Comparison of ENCODE assay signal across 8 cellular contexts in genomic region chr2:100562613-100563406, GRCh38. TPM values are rescaled to one million over a fixed set of nuclear protein-coding genes. Genes with fewer than 3 reads are reported as not detected.
DNase-seq lines count a peak whose midpoint lies in the region; ATAC-seq and TF ChIP-seq lines count a peak whose summit lies in the region.

PDCL3 (plus strand) TSS chr2:100562993; CDS start chr2:100563068, 75 bp downstream.

- H3K9me3 Mint-ChIP-seq in activated T-helper 17 cell treated with anti-CD3 and anti-CD28 coated beads, Interleukin-2, amount 50 U/mL, for 72 hours: no peaks in the 10 kb centered on the region
- peaks cover 0 to 2% (median 0%) of the 10 kb centered on the region in 11 donors for H3K9me3 Mint-ChIP-seq in naive thymus-derived CD4-positive, alpha-beta T cell
- no peaks in the 10 kb centered on the region for H3K9me3 Mint-ChIP-seq in stimulated activated naive B cell treated with anti-CD40 and anti-IgM and Interleukin-4, amounts not matched to agents 10 μg/mL and 1 μg/mL and 100 μg/mL, for 72 hours

- H3K4me1 ChIP-seq in fibroblast of lung (ENCODE audit: control insufficient read depth, extremely low read depth, insufficient read depth, low read length): no peaks in the 10 kb centered on the region
- H3K4me1 ChIP-seq in naive thymus-derived CD4-positive, alpha-beta T cell (ENCODE audit: control insufficient read depth in 2 of 2, insufficient read depth in 2 of 2, low read length in 2 of 2): peaks cover 15 to 16% of the 10 kb centered on the region in 2 donors

- peaks cover 29% of the 10 kb centered on the region for H3K36me3 Mint-ChIP-seq in activated T-helper 17 cell treated with anti-CD3 and anti-CD28 coated beads, Interleukin-2, amount 50 U/mL, for 72 hours (ENCODE audit: low read depth)
- H3K36me3 Mint-ChIP-seq in naive thymus-derived CD4-positive, alpha-beta T cell: peaks cover 5 to 22% (median 18%) of the 10 kb centered on the region in 5 donors
- peaks cover 15 to 26% of the 10 kb centered on the region in 2 donors for H3K36me3 Mint-ChIP-seq in stimulated activated naive B cell treated with anti-CD40 and anti-IgM and Interleukin-4, amounts not matched to agents 10 μg/mL and 1 μg/mL and 100 μg/mL, for 72 hours

- TF ChIP-seq CTCF in LNCaP clone FGC (IDR thresholded peaks at IDR 0.05; ENCODE audit: control insufficient read depth, extremely low read depth, insufficient read depth) (no peak), RWPE1 (conservative IDR thresholded peaks at IDR 0.05; ENCODE audit: low read depth) (no peak), fibroblast of lung (conservative IDR thresholded peaks at IDR 0.05 in 1 of 2, IDR thresholded peaks at IDR 0.05 in 1 of 2; ENCODE audit: low read depth in 1 of 2, low read length in 2 of 2) (peak in 1 of 2 donors; percentile 9)

- peak within 1 kb of the TSS; percentile 90 for H2AFZ ChIP-seq in fibroblast of lung (ENCODE audit: low read length)

- intact Hi-C loops in naive thymus-derived CD4-positive, alpha-beta T cell (cut with micrococcal nuclease): loop anchor here (1.0 to 5.0 kb wide), 12 partner anchors 9 to 1382 kb away; partner anchors contain the start of genes CNOT11 (in 2 of the 2), EIF5B (in 2 of the 2), RPL31 (in 2 of the 2) and TXNDC9 (in 2 of the 2)

- peak within 1 kb of the TSS; percentile 96 for H3K27ac Mint-ChIP-seq in activated T-helper 17 cell treated with anti-CD3 and anti-CD28 coated beads, Interleukin-2, amount 50 U/mL, for 72 hours
- peak within 1 kb of the TSS; percentile 97 to 99 (median 99) for H3K27ac Mint-ChIP-seq in naive thymus-derived CD4-positive, alpha-beta T cell
- H3K27ac Mint-ChIP-seq in stimulated activated naive B cell treated with anti-CD40 and anti-IgM and Interleukin-4, amounts not matched to agents 10 μg/mL and 1 μg/mL and 100 μg/mL, for 72 hours: peak within 1 kb of the TSS; percentile 99

- H4K20me1 ChIP-seq in fibroblast of lung (ENCODE audit: control insufficient read depth, extremely low read depth, insufficient read depth, low read length): no peaks in the 10 kb centered on the region

- CTCF ChIA-PET in RWPE1 (lab: Yijun Ruan, JAX): interaction anchor here (0.6 kb wide), 1 partner anchor 22 kb away, joined by 4 read pairs; no protein-coding TSS in a partner anchor
- CTCF ChIA-PET in naive thymus-derived CD4-positive, alpha-beta T cell (lab: Charles Lee): interaction anchor here (0.6 to 1.1 kb wide), 3 partner anchors 18 to 642 kb away, joined by 3 to 8 read pairs (median 3); no protein-coding TSS in a partner anchor

- H3K27me3 Mint-ChIP-seq in activated T-helper 17 cell treated with anti-CD3 and anti-CD28 coated beads, Interleukin-2, amount 50 U/mL, for 72 hours: no peaks in the 10 kb centered on the region
- peaks cover 0 to 2% (median 0%) of the 10 kb centered on the region in 5 donors for H3K27me3 Mint-ChIP-seq in naive thymus-derived CD4-positive, alpha-beta T cell
- H3K27me3 Mint-ChIP-seq in stimulated activated naive B cell treated with anti-CD40 and anti-IgM and Interleukin-4, amounts not matched to agents 10 μg/mL and 1 μg/mL and 100 μg/mL, for 72 hours: no peaks in the 10 kb centered on the region

- H3K36me3 ChIP-seq in fibroblast of lung (ENCODE audit: control insufficient read depth, insufficient read depth, low read length): no peaks in the 10 kb centered on the region
- peaks cover 0 to 16% (median 0%) of the 10 kb centered on the region in 3 experiments for H3K36me3 ChIP-seq in naive thymus-derived CD4-positive, alpha-beta T cell (ENCODE audit: control insufficient read depth in 2 of 3, insufficient read depth in 3 of 3, low read length in 3 of 3)

- POLR2A ChIA-PET in RWPE1 (lab: Yijun Ruan, JAX; ENCODE audit: low non-redundant PET): interaction anchor here (0.6 to 1.0 kb wide), 2 partner anchors 30 to 301 kb away, joined by 4 to 6 read pairs; no protein-coding TSS in a partner anchor
- POLR2A ChIA-PET in naive thymus-derived CD4-positive, alpha-beta T cell (lab: Charles Lee): interaction anchor here (0.6 to 4.3 kb wide), 19 partner anchors 9 to 1068 kb away, joined by 3 to 82 read pairs (median 4); partner anchors contain the start of gene RPL31

- H3K27me3 ChIP-seq in fibroblast of lung (ENCODE audit: control insufficient read depth, insufficient read depth, low read length): no peaks in the 10 kb centered on the region
- H3K27me3 ChIP-seq in naive thymus-derived CD4-positive, alpha-beta T cell (ENCODE audit: control insufficient read depth in 2 of 2, insufficient read depth in 2 of 2, low read length in 2 of 2): no peaks in the 10 kb centered on the region

- peak; percentile 99 for DNase-seq in ELF-1 (ENCODE audit: low read depth, low spot score)
- DNase-seq in GOT3 (lab: John Stamatoyannopoulos, UW): peak; percentile 89
- DNase-seq in LNCaP clone FGC (ENCODE audit: low read depth): peak; percentile 99
- peak; percentile 97 for DNase-seq in RWPE1 (ENCODE audit: low spot score)
- peak; percentile 99 for DNase-seq in fibroblast of lung (ENCODE audit: low read depth in 2 of 2)
- DNase-seq in naive thymus-derived CD4-positive, alpha-beta T cell: peak; percentile 91 to 97 (median 96)
- DNase-seq in stimulated activated naive B cell treated with anti-CD40 and anti-IgM and Interleukin-4, amounts not matched to agents 10 μg/mL and 1 μg/mL and 100 μg/mL, for 72 hours: peak; percentile 94

- H3K9ac ChIP-seq in fibroblast of lung (ENCODE audit: insufficient read depth, low read length): peak within 1 kb of the TSS; percentile 91

- H3K9me3 ChIP-seq in fibroblast of lung (ENCODE audit: control insufficient read depth, insufficient read depth, low read depth, low read length): no peaks in the 10 kb centered on the region
- H3K9me3 ChIP-seq in naive thymus-derived CD4-positive, alpha-beta T cell (ENCODE audit: control insufficient read depth in 2 of 3, low read length in 3 of 3): no peaks in the 10 kb centered on the region

- H3K4me2 ChIP-seq in fibroblast of lung (ENCODE audit: extremely low read depth, insufficient read depth, low read length): peak within 1 kb of the TSS; percentile 72

- H3K4me3 ChIP-seq in LNCaP clone FGC (ENCODE audit: low read depth, low read length) (peak within 1 kb of the TSS; percentile 94), fibroblast of lung (replicated peaks in 1 of 4; ENCODE audit: control extremely low read depth in 1 of 4, insufficient read depth in 1 of 4, low read depth in 3 of 4, low read length in 4 of 4) (peak within 1 kb of the TSS; percentile 86 to 95 (median 90))
- peak within 1 kb of the TSS; percentile 99 for H3K4me3 ChIP-seq in naive thymus-derived CD4-positive, alpha-beta T cell (ENCODE audit: low read length)

- H3K4me3 Mint-ChIP-seq in activated T-helper 17 cell treated with anti-CD3 and anti-CD28 coated beads, Interleukin-2, amount 50 U/mL, for 72 hours: peak within 1 kb of the TSS; percentile 87
- H3K4me3 Mint-ChIP-seq in naive thymus-derived CD4-positive, alpha-beta T cell: peak within 1 kb of the TSS; percentile 85 to 100 (median 97)
- H3K4me3 Mint-ChIP-seq in stimulated activated naive B cell treated with anti-CD40 and anti-IgM and Interleukin-4, amounts not matched to agents 10 μg/mL and 1 μg/mL and 100 μg/mL, for 72 hours: peak within 1 kb of the TSS; percentile 97 to 98

- ATAC-seq in activated T-helper 17 cell treated with anti-CD3 and anti-CD28 coated beads, Interleukin-2, amount 50 U/mL, for 72 hours (replicated peaks): peak; percentile 94
- ATAC-seq in naive thymus-derived CD4-positive, alpha-beta T cell: peak; percentile 94
- ATAC-seq in stimulated activated naive B cell treated with anti-CD40 and anti-IgM and Interleukin-4, amounts not matched to agents 10 μg/mL and 1 μg/mL and 100 μg/mL, for 72 hours (replicated peaks): peak; percentile 92 to 94

- H3K79me2 ChIP-seq in fibroblast of lung (ENCODE audit: control insufficient read depth, insufficient read depth, low read length): peaks cover 3% of the 10 kb centered on the region

- H3K4me1 Mint-ChIP-seq in activated T-helper 17 cell treated with anti-CD3 and anti-CD28 coated beads, Interleukin-2, amount 50 U/mL, for 72 hours: peaks cover 17% of the 10 kb centered on the region
- H3K4me1 Mint-ChIP-seq in naive thymus-derived CD4-positive, alpha-beta T cell: peaks cover 14 to 66% (median 53%) of the 10 kb centered on the region in 7 donors
- peaks cover 13 to 33% of the 10 kb centered on the region in 2 donors for H3K4me1 Mint-ChIP-seq in stimulated activated naive B cell treated with anti-CD40 and anti-IgM and Interleukin-4, amounts not matched to agents 10 μg/mL and 1 μg/mL and 100 μg/mL, for 72 hours

- H3K27ac ChIP-seq in RWPE1 (peak within 1 kb of the TSS; percentile 95), fibroblast of lung (ENCODE audit: insufficient read depth, low read length) (peak within 1 kb of the TSS; percentile 79)
- H3K27ac ChIP-seq in naive thymus-derived CD4-positive, alpha-beta T cell (ENCODE audit: low read depth, low read length): peak within 1 kb of the TSS; percentile 78

RNA-seq across cellular contexts. Expression of gene PDCL3, which starts in this region (rescaled TPM):
- 10 to 100 TPM; 26.1 to 55.9 TPM for total RNA-seq in activated T-helper 17 cell treated with anti-CD3 and anti-CD28 coated beads, Interleukin-2, amount 50 U/mL, for 72 hours
- total RNA-seq in fibroblast of lung: 11.4 and 13.4 TPM in 2 replicates
- polyA plus RNA-seq in fibroblast of lung: 29.0 and 36.1 TPM in 2 replicates
- 24.2 and 31.2 TPM in 2 replicates for polyA plus RNA-seq in fibroblast of lung (2012)
- 0.94 and 3.5 TPM in 2 replicates for polyA minus RNA-seq in fibroblast of lung (ENCODE audit: low replicate concordance)
- 10 to 100 TPM; 16.6 to 31.9 (median 19.9) TPM for total RNA-seq in naive thymus-derived CD4-positive, alpha-beta T cell
- polyA plus RNA-seq in naive thymus-derived CD4-positive, alpha-beta T cell: 10 to 100 TPM; 61.9 to 63.4 TPM

Comparison
In these comparisons a context has a peak if more than half of its experiments do, and no peak if none do; other contexts are left out.
1. Peak in every context shown above with its lines: DNase-seq, ATAC-seq, H3K4me3 ChIP-seq and H3K27ac ChIP-seq.